23 cellular contexts compared by ENCODE assay signal in genomic region chr17:311119-311848, GRCh38. TPM values are rescaled to one million over a fixed set of nuclear protein-coding genes. Genes with fewer than 3 reads are reported as not detected.
DNase-seq lines count a peak whose midpoint lies in the region; ATAC-seq, FAIRE-seq and TF ChIP-seq lines count a peak whose summit lies in the region.
"Had no signal": no experiment of that assay in that cellular context is flagged by ENCODE, and none has a peak within 500 bp of the region (broad histone marks: within the 10 kb centered on the region; RNA-seq: fewer than 3 reads in every experiment).

No MANE protein-coding gene starts in this region.

- H3K27ac Mint-ChIP-seq in WTC11: peak overlapping the region; percentile 39; the same call in 1 of the 2 replicates
- H3K27ac Mint-ChIP-seq: activated CD4-positive, alpha-beta T cell treated with anti-CD3 and anti-CD28 coated beads, Interleukin-2, amount 10 ng/mL, durations not matched to agents 24 days and 14 days; activated T-cell treated with anti-CD3 and anti-CD28 coated beads, Interleukin-2, amount 50 U/mL, for 24 hours; IgD-negative memory B cell; stimulated activated naive B cell treated with anti-CD40 and anti-IgM and Interleukin-4, amounts not matched to agents 10 μg/mL and 1 μg/mL and 100 μg/mL, for 72 hours had no signal

- peaks cover 18% of the 10 kb centered on the region for H3K9me3 Mint-ChIP-seq in WTC11
- H3K9me3 Mint-ChIP-seq: activated T-cell treated with anti-CD3 and anti-CD28 coated beads, Interleukin-2, amount 50 U/mL, for 24 hours; IgD-negative memory B cell had no signal

- intact Hi-C loops in posterior vena cava (cut with DNase I): no loop called here

- no peak overlapping the region; the same call in 1 of the 2 replicates for H3K4me3 Mint-ChIP-seq in WTC11
- H3K4me3 Mint-ChIP-seq: activated CD4-positive, alpha-beta T cell treated with anti-CD3 and anti-CD28 coated beads, Interleukin-2, amount 10 ng/mL, durations not matched to agents 24 days and 14 days; activated T-cell treated with anti-CD3 and anti-CD28 coated beads, Interleukin-2, amount 50 U/mL, for 24 hours; CD14-positive monocyte; IgD-negative memory B cell; stimulated activated naive B cell treated with anti-CD40 and anti-IgM and Interleukin-4, amounts not matched to agents 10 μg/mL and 1 μg/mL and 100 μg/mL, for 72 hours had no signal

- peaks cover 7% of the 10 kb centered on the region for H3K36me3 Mint-ChIP-seq in WTC11
- H3K36me3 Mint-ChIP-seq: CD14-positive monocyte; IgD-negative memory B cell; stimulated activated naive B cell treated with anti-CD40 and anti-IgM and Interleukin-4, amounts not matched to agents 10 μg/mL and 1 μg/mL and 100 μg/mL, for 72 hours had no signal

- ATAC-seq in WTC11 (peak; percentile 29), HG02798 (IDR thresholded peaks at IDR 0.05; ENCODE audit: poor library complexity, unreplicated experiment) (no peak)
- ATAC-seq: body of pancreas; stimulated activated naive B cell treated with anti-CD40 and anti-IgM and Interleukin-4, amounts not matched to agents 10 μg/mL and 1 μg/mL and 100 μg/mL, for 72 hours had no signal

- POLR2A ChIA-PET in WTC11 (lab: Charles Lee): no interaction called here

- CTCF ChIA-PET in WTC11 (lab: Charles Lee): interaction anchor here (0.9 to 1.8 kb wide), 5 partner anchors 12 to 146 kb away, joined by 3 to 5 read pairs (median 4); no protein-coding TSS in a partner anchor

- peak; percentile 5 for DNase-seq in activated naive CD4-positive, alpha-beta T cell treated with anti-CD3 and anti-CD28 coated beads, Interleukin-2, amount 50 U/mL, for 16 hours
- DNase-seq in activated naive CD4-positive, alpha-beta T cell treated with Interleukin-2 at 50 U/mL for 16 hours: no peak
- DNase-seq in WTC11 (ENCODE audit: low spot score) (no peak), epidermal melanocyte (ENCODE audit: insufficient read length, low spot score) (peak; percentile 10), posterior vena cava (ENCODE audit: low spot score) (peak; percentile 64), RCC 7860 (ENCODE audit: low spot score) (no peak), OCI-M1 (lab: John Stamatoyannopoulos, UW) (no peak)
- DNase-seq: activated CD4-positive, alpha-beta T cell treated with anti-CD3 and anti-CD28 coated beads, Interleukin-2, amount 10 ng/mL, durations not matched to agents 24 days and 14 days; activated gamma-delta T cell; activated T-cell treated with anti-CD3 and anti-CD28 coated beads, Interleukin-2, amount 50 U/mL, for 24 hours; cerebellar nuclear complex; DND-41; NCI-H1092 treated with DMSO at 0.1 percent for 48 hours; NCI-H1694 treated with DMSO at 0.1 percent for 48 hours; NCI-H2171; NCI-H82; small intestine; stimulated activated naive B cell treated with anti-CD40 and anti-IgM and Interleukin-4, amounts not matched to agents 10 μg/mL and 1 μg/mL and 100 μg/mL, for 72 hours; T1000 had no signal

- peaks cover 19% of the 10 kb centered on the region for H3K4me1 Mint-ChIP-seq in WTC11
- H3K4me1 Mint-ChIP-seq: activated CD4-positive, alpha-beta T cell treated with anti-CD3 and anti-CD28 coated beads, Interleukin-2, amount 10 ng/mL, durations not matched to agents 24 days and 14 days; CD14-positive monocyte; IgD-negative memory B cell had no signal

- TF ChIP-seq CTCF in WTC11 (IDR thresholded peaks at IDR 0.05): no peak

- no peak for FAIRE-seq in RCC 7860 (lab: Jason Lieb, UNC)
- FAIRE-seq: small intestine had no signal

- H3K27me3 Mint-ChIP-seq in WTC11 (ENCODE audit: low read depth): peaks cover 5% of the 10 kb centered on the region
- H3K27me3 Mint-ChIP-seq: activated CD4-positive, alpha-beta T cell treated with anti-CD3 and anti-CD28 coated beads, Interleukin-2, amount 10 ng/mL, durations not matched to agents 24 days and 14 days; activated T-cell treated with anti-CD3 and anti-CD28 coated beads, Interleukin-2, amount 50 U/mL, for 24 hours; IgD-negative memory B cell; stimulated activated naive B cell treated with anti-CD40 and anti-IgM and Interleukin-4, amounts not matched to agents 10 μg/mL and 1 μg/mL and 100 μg/mL, for 72 hours had no signal

TF ChIP-seq in WTC11, 78 proteins besides CTCF, POLR2A, EP300 and RAD21:
- TF ChIP-seq IRF2 (CRISPR knock-in tag; IDR thresholded peaks at IDR 0.05; ENCODE audit: borderline replicate concordance, low read depth) (no peak), RELA (CRISPR knock-in tag; IDR thresholded peaks at IDR 0.05; ENCODE audit: borderline replicate concordance) (no peak), NR1H2 (CRISPR knock-in tag; IDR thresholded peaks at IDR 0.05) (no peak), JAZF1 (CRISPR knock-in tag; IDR thresholded peaks at IDR 0.05) (no peak), ZNF219 (CRISPR knock-in tag; IDR thresholded peaks at IDR 0.05; ENCODE audit: borderline replicate concordance) (no peak), ZNF263 (CRISPR knock-in tag; IDR thresholded peaks at IDR 0.05; ENCODE audit: low read depth) (peak; percentile 56; the same call in 1 of the 2 replicates), TEAD1 (CRISPR knock-in tag; IDR thresholded peaks at IDR 0.05) (no peak), GTF2I (CRISPR knock-in tag; conservative IDR thresholded peaks at IDR 0.05) (no peak), FOXK1 (CRISPR knock-in tag; IDR thresholded peaks at IDR 0.05) (no peak), OVOL2 (CRISPR knock-in tag; IDR thresholded peaks at IDR 0.05; ENCODE audit: borderline replicate concordance) (no peak)
- TF ChIP-seq, protein P1, sequence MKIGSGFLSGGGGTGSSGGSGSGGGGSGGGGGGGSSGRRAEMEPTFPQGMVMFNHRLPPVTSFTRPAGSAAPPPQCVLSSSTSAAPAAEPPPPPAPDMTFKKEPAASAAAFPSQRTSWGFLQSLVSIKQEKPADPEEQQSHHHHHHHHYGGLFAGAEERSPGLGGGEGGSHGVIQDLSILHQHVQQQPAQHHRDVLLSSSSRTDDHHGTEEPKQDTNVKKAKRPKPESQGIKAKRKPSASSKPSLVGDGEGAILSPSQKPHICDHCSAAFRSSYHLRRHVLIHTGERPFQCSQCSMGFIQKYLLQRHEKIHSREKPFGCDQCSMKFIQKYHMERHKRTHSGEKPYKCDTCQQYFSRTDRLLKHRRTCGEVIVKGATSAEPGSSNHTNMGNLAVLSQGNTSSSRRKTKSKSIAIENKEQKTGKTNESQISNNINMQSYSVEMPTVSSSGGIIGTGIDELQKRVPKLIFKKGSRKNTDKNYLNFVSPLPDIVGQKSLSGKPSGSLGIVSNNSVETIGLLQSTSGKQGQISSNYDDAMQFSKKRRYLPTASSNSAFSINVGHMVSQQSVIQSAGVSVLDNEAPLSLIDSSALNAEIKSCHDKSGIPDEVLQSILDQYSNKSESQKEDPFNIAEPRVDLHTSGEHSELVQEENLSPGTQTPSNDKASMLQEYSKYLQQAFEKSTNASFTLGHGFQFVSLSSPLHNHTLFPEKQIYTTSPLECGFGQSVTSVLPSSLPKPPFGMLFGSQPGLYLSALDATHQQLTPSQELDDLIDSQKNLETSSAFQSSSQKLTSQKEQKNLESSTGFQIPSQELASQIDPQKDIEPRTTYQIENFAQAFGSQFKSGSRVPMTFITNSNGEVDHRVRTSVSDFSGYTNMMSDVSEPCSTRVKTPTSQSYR (CRISPR knock-in tag; IDR thresholded peaks at IDR 0.05): no peak
- TF ChIP-seq, protein P2, sequence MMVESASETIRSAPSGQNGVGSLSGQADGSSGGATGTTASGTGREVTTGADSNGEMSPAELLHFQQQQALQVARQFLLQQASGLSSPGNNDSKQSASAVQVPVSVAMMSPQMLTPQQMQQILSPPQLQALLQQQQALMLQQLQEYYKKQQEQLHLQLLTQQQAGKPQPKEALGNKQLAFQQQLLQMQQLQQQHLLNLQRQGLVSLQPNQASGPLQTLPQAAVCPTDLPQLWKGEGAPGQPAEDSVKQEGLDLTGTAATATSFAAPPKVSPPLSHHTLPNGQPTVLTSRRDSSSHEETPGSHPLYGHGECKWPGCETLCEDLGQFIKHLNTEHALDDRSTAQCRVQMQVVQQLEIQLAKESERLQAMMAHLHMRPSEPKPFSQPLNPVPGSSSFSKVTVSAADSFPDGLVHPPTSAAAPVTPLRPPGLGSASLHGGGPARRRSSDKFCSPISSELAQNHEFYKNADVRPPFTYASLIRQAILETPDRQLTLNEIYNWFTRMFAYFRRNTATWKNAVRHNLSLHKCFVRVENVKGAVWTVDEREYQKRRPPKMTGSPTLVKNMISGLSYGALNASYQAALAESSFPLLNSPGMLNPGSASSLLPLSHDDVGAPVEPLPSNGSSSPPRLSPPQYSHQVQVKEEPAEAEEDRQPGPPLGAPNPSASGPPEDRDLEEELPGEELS (CRISPR knock-in tag; IDR thresholded peaks at IDR 0.05): 0 out of 2 replicates have a peak, but pooled peaks have one; percentile 38
- TF ChIP-seq, protein P3, sequence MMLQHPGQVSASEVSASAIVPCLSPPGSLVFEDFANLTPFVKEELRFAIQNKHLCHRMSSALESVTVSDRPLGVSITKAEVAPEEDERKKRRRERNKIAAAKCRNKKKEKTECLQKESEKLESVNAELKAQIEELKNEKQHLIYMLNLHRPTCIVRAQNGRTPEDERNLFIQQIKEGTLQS (CRISPR knock-in tag; conservative IDR thresholded peaks at IDR 0.05): no peak

RNA-seq across cellular contexts. Expression of gene RPH3AL, which starts 41.3 kb away (rescaled TPM):
- 2.0 to 4.6 TPM (median 3.7 TPM) in 3 replicates for total RNA-seq in WTC11 (2021)
- total RNA-seq in posterior vena cava: 10 to 100 TPM in 1 of 2 donors, 1 to 10 TPM in 1; 9.7 to 11.2 TPM

Comparison
In these comparisons a context has a peak if more than half of its experiments do, and no peak if none do; other contexts are left out.
1. DNase-seq: peak in activated naive CD4-positive, alpha-beta T cell treated with anti-CD3 and anti-CD28 coated beads, Interleukin-2, amount 50 U/mL, for 16 hours (single experiment), epidermal melanocyte (single experiment) and posterior vena cava (single experiment); none in activated naive CD4-positive, alpha-beta T cell treated with Interleukin-2 at 50 U/mL for 16 hours (single experiment), WTC11 (single experiment), RCC 7860 (single experiment) and OCI-M1 (single experiment).